13 cellular contexts compared by ENCODE assay signal in genomic region chr4:158728256-158728655, GRCh38. TPM values are rescaled to one million over a fixed set of nuclear protein-coding genes. Genes with fewer than 3 reads are reported as not detected.
DNase-seq lines count a peak whose midpoint lies in the region; ATAC-seq and TF ChIP-seq lines count a peak whose summit lies in the region.
"Had no signal": no experiment of that assay in that cellular context is flagged by ENCODE, and none has a peak within 500 bp of the region (broad histone marks: within the 10 kb centered on the region; RNA-seq: fewer than 3 reads in every experiment).

No MANE protein-coding gene starts in this region.

- peak; percentile 48 for DNase-seq in activated CD4-positive, alpha-beta T cell treated with anti-CD3 and anti-CD28 coated beads, Interleukin-2, amount 10 ng/mL, durations not matched to agents 24 days and 14 days
- no peak for DNase-seq in activated CD4-positive, alpha-beta T cell treated with anti-CD3 and anti-CD28 coated beads for 48 hours
- no peak for DNase-seq in natural killer cell treated with Interleukin-12 subunit alpha and Interleukin-12 subunit beta and Interleukin-15 and Interleukin-18, amount 100 ng/mL, for 72 hours (ENCODE audit: low spot score)
- DNase-seq in natural killer cell (no peak), Right ventricle myocardium superior (no peak)
- DNase-seq in stimulated activated effector memory CD8-positive, alpha-beta T cell treated with anti-CD3 and anti-CD28 coated beads, Interleukin-12 subunit alpha, Interleukin-12 subunit beta, amount 100 ng/mL, for 72 hours (ENCODE audit: low spot score in 2 of 2): no peak
- DNase-seq: CD8-positive, alpha-beta T cell; COR-L47; DND-41; GDM1; GOT3; H9 had no signal

- TF ChIP-seq CTCF in natural killer cell (IDR thresholded peaks at IDR 0.05): no peak

- H3K4me1 Mint-ChIP-seq in activated CD4-positive, alpha-beta T cell treated with anti-CD3 and anti-CD28 coated beads, Interleukin-2, amount 10 ng/mL, durations not matched to agents 24 days and 14 days: peaks cover 36% of the 10 kb centered on the region
- peaks cover 11 to 32% of the 10 kb centered on the region in 2 donors for H3K4me1 Mint-ChIP-seq in natural killer cell treated with Interleukin-12 subunit alpha and Interleukin-12 subunit beta and Interleukin-15 and Interleukin-18, amount 100 ng/mL, for 72 hours (ENCODE audit: low read depth in 2 of 2)
- peaks cover 5 to 11% of the 10 kb centered on the region in 2 donors for H3K4me1 Mint-ChIP-seq in natural killer cell
- peaks cover 43% of the 10 kb centered on the region for H3K4me1 Mint-ChIP-seq in stimulated activated effector memory CD8-positive, alpha-beta T cell treated with anti-CD3 and anti-CD28 coated beads, Interleukin-12 subunit alpha, Interleukin-12 subunit beta, amount 100 ng/mL, for 72 hours

- H3K4me3 Mint-ChIP-seq in activated CD4-positive, alpha-beta T cell treated with anti-CD3 and anti-CD28 coated beads, Interleukin-2, amount 10 ng/mL, durations not matched to agents 24 days and 14 days: no peak overlapping the region
- peak overlapping the region; percentile 4 for H3K4me3 Mint-ChIP-seq in natural killer cell treated with Interleukin-12 subunit alpha and Interleukin-12 subunit beta and Interleukin-15 and Interleukin-18, amount 100 ng/mL, for 72 hours
- no peak overlapping the region for H3K4me3 Mint-ChIP-seq in natural killer cell
- H3K4me3 Mint-ChIP-seq in stimulated activated effector memory CD8-positive, alpha-beta T cell treated with anti-CD3 and anti-CD28 coated beads, Interleukin-12 subunit alpha, Interleukin-12 subunit beta, amount 100 ng/mL, for 72 hours: no peak overlapping the region
- H3K4me3 Mint-ChIP-seq: CD14-positive monocyte; CD8-positive, alpha-beta T cell; H9 had no signal

- intact Hi-C loops in activated CD4-positive, alpha-beta T cell treated with anti-CD3 and anti-CD28 coated beads, Interleukin-2, amount 10 ng/mL, durations not matched to agents 24 days and 14 days (cut with micrococcal nuclease): loop anchor here (5.0 to 10.0 kb wide), 2 partner anchors 473 to 719 kb away; no protein-coding TSS in a partner anchor
- intact Hi-C loops in natural killer cell (cut with micrococcal nuclease) (no loop called here), Right ventricle myocardium superior (cut with DNase I) (loop anchor here (5.0 to 10.0 kb wide), 4 partner anchors 39 to 477 kb away; partner anchors contain the start of gene FNIP2)

- no peaks in the 10 kb centered on the region for H3K36me3 Mint-ChIP-seq in activated CD4-positive, alpha-beta T cell treated with anti-CD3 and anti-CD28 coated beads, Interleukin-2, amount 10 ng/mL, durations not matched to agents 24 days and 14 days (ENCODE audit: low read depth)
- H3K36me3 Mint-ChIP-seq in natural killer cell treated with Interleukin-12 subunit alpha and Interleukin-12 subunit beta and Interleukin-15 and Interleukin-18, amount 100 ng/mL, for 72 hours: no peaks in the 10 kb centered on the region
- H3K36me3 Mint-ChIP-seq in natural killer cell: no peaks in the 10 kb centered on the region
- H3K36me3 Mint-ChIP-seq in stimulated activated effector memory CD8-positive, alpha-beta T cell treated with anti-CD3 and anti-CD28 coated beads, Interleukin-12 subunit alpha, Interleukin-12 subunit beta, amount 100 ng/mL, for 72 hours: peaks cover 7% of the 10 kb centered on the region
- H3K36me3 Mint-ChIP-seq: CD14-positive monocyte had no signal

- ATAC-seq in natural killer cell treated with Interleukin-12 subunit alpha and Interleukin-12 subunit beta and Interleukin-15 and Interleukin-18, amount 100 ng/mL, for 72 hours: peak in 1 of 2 donors; percentile 28
- ATAC-seq in natural killer cell (no peak), Right ventricle myocardium superior (ENCODE audit: poor library complexity) (no peak)
- ATAC-seq in stimulated activated effector memory CD8-positive, alpha-beta T cell treated with anti-CD3 and anti-CD28 coated beads, Interleukin-12 subunit alpha, Interleukin-12 subunit beta, amount 100 ng/mL, for 72 hours: peak; percentile 20
- ATAC-seq: CD8-positive, alpha-beta T cell had no signal

- H3K27me3 Mint-ChIP-seq in activated CD4-positive, alpha-beta T cell treated with anti-CD3 and anti-CD28 coated beads, Interleukin-2, amount 10 ng/mL, durations not matched to agents 24 days and 14 days: peaks cover 10% of the 10 kb centered on the region
- H3K27me3 Mint-ChIP-seq in natural killer cell treated with Interleukin-12 subunit alpha and Interleukin-12 subunit beta and Interleukin-15 and Interleukin-18, amount 100 ng/mL, for 72 hours: peaks cover 43 to 45% of the 10 kb centered on the region in 2 donors
- H3K27me3 Mint-ChIP-seq in natural killer cell (ENCODE audit: low read depth in 2 of 2): peaks cover 45% of the 10 kb centered on the region in 2 donors

- no peak overlapping the region for H3K27ac Mint-ChIP-seq in activated CD4-positive, alpha-beta T cell treated with anti-CD3 and anti-CD28 coated beads, Interleukin-2, amount 10 ng/mL, durations not matched to agents 24 days and 14 days
- peak overlapping the region; percentile 49 to 64 for H3K27ac Mint-ChIP-seq in natural killer cell treated with Interleukin-12 subunit alpha and Interleukin-12 subunit beta and Interleukin-15 and Interleukin-18, amount 100 ng/mL, for 72 hours
- H3K27ac Mint-ChIP-seq in natural killer cell: no peak overlapping the region
- H3K27ac Mint-ChIP-seq in stimulated activated effector memory CD8-positive, alpha-beta T cell treated with anti-CD3 and anti-CD28 coated beads, Interleukin-12 subunit alpha, Interleukin-12 subunit beta, amount 100 ng/mL, for 72 hours: no peak overlapping the region
- H3K27ac Mint-ChIP-seq: CD14-positive monocyte; CD8-positive, alpha-beta T cell; H9 had no signal

- H3K9me3 Mint-ChIP-seq in activated CD4-positive, alpha-beta T cell treated with anti-CD3 and anti-CD28 coated beads, Interleukin-2, amount 10 ng/mL, durations not matched to agents 24 days and 14 days: no peaks in the 10 kb centered on the region
- no peaks in the 10 kb centered on the region for H3K9me3 Mint-ChIP-seq in natural killer cell treated with Interleukin-12 subunit alpha and Interleukin-12 subunit beta and Interleukin-15 and Interleukin-18, amount 100 ng/mL, for 72 hours
- no peaks in the 10 kb centered on the region for H3K9me3 Mint-ChIP-seq in natural killer cell
- no peaks in the 10 kb centered on the region for H3K9me3 Mint-ChIP-seq in stimulated activated effector memory CD8-positive, alpha-beta T cell treated with anti-CD3 and anti-CD28 coated beads, Interleukin-12 subunit alpha, Interleukin-12 subunit beta, amount 100 ng/mL, for 72 hours
- H3K9me3 Mint-ChIP-seq: CD14-positive monocyte; CD8-positive, alpha-beta T cell; H9 had no signal

RNA-seq across cellular contexts. Expression of gene PPID, which starts 5.1 kb away (rescaled TPM):
- 62.9 and 64.7 TPM in 2 replicates for total RNA-seq in activated CD4-positive, alpha-beta T cell treated with anti-CD3 and anti-CD28 coated beads, Interleukin-2, amount 10 ng/mL, durations not matched to agents 24 days and 14 days
- total RNA-seq in natural killer cell treated with Interleukin-12 subunit alpha and Interleukin-12 subunit beta and Interleukin-15 and Interleukin-18, amount 100 ng/mL, for 72 hours: 10 to 100 TPM; 32.8 to 55.6 TPM
- 10 to 100 TPM; 21.5 to 30.7 (median 21.8) TPM for total RNA-seq in natural killer cell
- 36.3 TPM for total RNA-seq in Right ventricle myocardium superior

RNA-seq across cellular contexts. Expression of gene FNIP2, which starts 40.6 kb away (rescaled TPM):
- 19.1 and 19.2 TPM in 2 replicates for total RNA-seq in activated CD4-positive, alpha-beta T cell treated with anti-CD3 and anti-CD28 coated beads, Interleukin-2, amount 10 ng/mL, durations not matched to agents 24 days and 14 days
- total RNA-seq in natural killer cell treated with Interleukin-12 subunit alpha and Interleukin-12 subunit beta and Interleukin-15 and Interleukin-18, amount 100 ng/mL, for 72 hours: 10 to 100 TPM; 17.5 to 35.6 TPM
- 10 to 100 TPM; 19.4 to 22.6 (median 21.8) TPM for total RNA-seq in natural killer cell
- total RNA-seq in Right ventricle myocardium superior: 46.2 TPM

RNA-seq across cellular contexts. Expression of gene ETFDH, which starts 56.2 kb away (rescaled TPM):
- 20.8 and 24.7 TPM in 2 replicates for total RNA-seq in activated CD4-positive, alpha-beta T cell treated with anti-CD3 and anti-CD28 coated beads, Interleukin-2, amount 10 ng/mL, durations not matched to agents 24 days and 14 days
- total RNA-seq in natural killer cell treated with Interleukin-12 subunit alpha and Interleukin-12 subunit beta and Interleukin-15 and Interleukin-18, amount 100 ng/mL, for 72 hours: 10 to 100 TPM; 29.9 to 36.1 TPM
- total RNA-seq in natural killer cell (10 to 100 TPM; 20.3 to 36.7 (median 22.2) TPM), Right ventricle myocardium superior (389 TPM)

RNA-seq across cellular contexts. Expression of gene C4orf46, which starts 56.6 kb away (rescaled TPM):
- 16.7 and 18.8 TPM in 2 replicates for total RNA-seq in activated CD4-positive, alpha-beta T cell treated with anti-CD3 and anti-CD28 coated beads, Interleukin-2, amount 10 ng/mL, durations not matched to agents 24 days and 14 days
- 10 to 100 TPM; 12.8 to 14.5 TPM for total RNA-seq in natural killer cell treated with Interleukin-12 subunit alpha and Interleukin-12 subunit beta and Interleukin-15 and Interleukin-18, amount 100 ng/mL, for 72 hours
- total RNA-seq in natural killer cell: 10 to 100 TPM in 2 of 3 donors, 1 to 10 TPM in 1; 9.7 to 15.3 (median 12.8) TPM
- 4.2 TPM for total RNA-seq in Right ventricle myocardium superior

Comparison
In these comparisons a context has a peak if more than half of its experiments do, and no peak if none do; other contexts are left out.
1. H3K27ac Mint-ChIP-seq: peak in natural killer cell treated with Interleukin-12 subunit alpha and Interleukin-12 subunit beta and Interleukin-15 and Interleukin-18, amount 100 ng/mL, for 72 hours (2 of 2); none in activated CD4-positive, alpha-beta T cell treated with anti-CD3 and anti-CD28 coated beads, Interleukin-2, amount 10 ng/mL, durations not matched to agents 24 days and 14 days (single experiment), natural killer cell (0 of 2) and stimulated activated effector memory CD8-positive, alpha-beta T cell treated with anti-CD3 and anti-CD28 coated beads, Interleukin-12 subunit alpha, Interleukin-12 subunit beta, amount 100 ng/mL, for 72 hours (single experiment).
2. RNA of gene ETFDH, which starts 56.2 kb away (total RNA-seq): 389 TPM in Right ventricle myocardium superior (single experiment); 29.9 to 36.1 TPM in natural killer cell treated with Interleukin-12 subunit alpha and Interleukin-12 subunit beta and Interleukin-15 and Interleukin-18, amount 100 ng/mL, for 72 hours, 20.3 to 36.7 TPM in natural killer cell and 20.8 to 24.7 TPM in activated CD4-positive, alpha-beta T cell treated with anti-CD3 and anti-CD28 coated beads, Interleukin-2, amount 10 ng/mL, durations not matched to agents 24 days and 14 days; every median in the first group is over 10 times any median in the second.